1 cellular context compared by ENCODE assay signal in genomic region chr2:207869784-207870778, GRCh38.
TF ChIP-seq lines count a peak whose summit lies in the region.

No MANE protein-coding gene starts in this region.

TF ChIP-seq in GM23338, 12 proteins besides CTCF, POLR2A, EP300 and RAD21 (continued from another document):
- TF ChIP-seq EZH2phosphoT487 (IDR thresholded peaks at IDR 0.05; ENCODE audit: unreplicated experiment), result no peak
